19 cellular contexts compared by ENCODE assay signal in the genomic region with DNA sequence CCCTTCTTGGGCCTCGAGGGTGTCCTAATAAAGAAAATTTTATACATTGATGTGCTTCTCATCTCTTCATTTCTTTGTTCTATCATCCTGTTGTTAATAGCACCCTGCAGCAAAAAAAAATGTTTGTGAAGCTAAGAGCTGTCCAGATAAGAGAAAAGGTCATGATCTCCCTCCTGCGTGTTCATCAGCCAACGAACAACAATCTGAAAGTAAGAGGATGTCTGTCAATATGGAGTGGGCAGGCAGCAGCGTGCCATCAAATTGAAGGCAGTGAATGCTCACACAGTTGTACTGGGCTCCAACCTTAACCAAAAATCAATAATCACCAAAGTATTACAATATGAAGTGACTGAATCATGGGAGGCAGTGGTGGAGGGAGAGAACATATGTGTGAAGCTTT.
"Had no signal": no experiment of that assay in that cellular context is flagged by ENCODE, and none has a peak within 500 bp of the region (broad histone marks: within the 10 kb centered on the region; RNA-seq: fewer than 3 reads in every experiment).

No MANE protein-coding gene starts in this region.

- DNase-seq: effector CD4-positive, alpha-beta T cell; endodermal cell; erythroblast; foreskin keratinocyte; head of caudate nucleus; kidney; left cardiac atrium; left ventricle myocardium superior; naive thymus-derived CD4-positive, alpha-beta T cell; posterior cingulate gyrus; small intestine; stimulated activated CD4-positive, alpha-beta T cell treated with anti-CD3 and anti-CD28 coated beads, Interleukin-12 subunit alpha, Interleukin-12 subunit beta, amount 100 ng/mL, for 4 hours; stimulated activated CD4-positive, alpha-beta T cell treated with anti-CD3 and anti-CD28 coated beads, Interleukin-2, amount 100 ng/mL, for 48 hours; stimulated activated naive CD4-positive, alpha-beta T cell treated with Interleukin-2 at 50 U/mL for 16 hours had no signal

- H3K4me2 ChIP-seq: hepatocyte had no signal

- H3K4me3 ChIP-seq: coronary artery, hepatocyte, right atrium auricular region had no signal

- FAIRE-seq: endothelial cell of umbilical vein, kidney, small intestine had no signal

- H3K4me1 Mint-ChIP-seq: naive thymus-derived CD4-positive, alpha-beta T cell had no signal

- H3K9me3 ChIP-seq: neutrophil had no signal

- H3K27ac Mint-ChIP-seq: endodermal cell; naive thymus-derived CD4-positive, alpha-beta T cell had no signal

- H3K79me2 ChIP-seq: hepatocyte had no signal

- H3K27me3 ChIP-seq: foreskin keratinocyte, hepatocyte, neutrophil, right atrium auricular region had no signal

- H2AFZ ChIP-seq: hepatocyte had no signal

- ATAC-seq: foreskin keratinocyte; left cardiac atrium; left ventricle myocardium superior; naive thymus-derived CD4-positive, alpha-beta T cell had no signal

- H3K36me3 ChIP-seq: neutrophil, right atrium auricular region had no signal

- H3K4me1 ChIP-seq: foreskin keratinocyte, right atrium auricular region had no signal

- H3K4me3 Mint-ChIP-seq: endodermal cell; naive thymus-derived CD4-positive, alpha-beta T cell had no signal

- H3K27ac ChIP-seq: coronary artery, foreskin keratinocyte, hepatocyte, neutrophil, right atrium auricular region had no signal
